In genomic region chr7:92809397-92810241, GRCh38 we compare ENCODE assay signal across 8 cellular contexts. TPM values are rescaled to one million over a fixed set of nuclear protein-coding genes. Genes with fewer than 3 reads are reported as not detected.
A peak's percentile ranks its signal among the peaks of the same experiment; 100 is the strongest.
DNase-seq lines count a peak whose midpoint lies in the region; ATAC-seq lines count a peak whose summit lies in the region.

No MANE protein-coding gene starts in this region.

- H3K4me1 ChIP-seq in SJCRH30 (peaks cover 26% of the 10 kb centered on the region), iPS-18a (ENCODE audit: control insufficient read depth, low read depth, low read length) (peaks cover 32% of the 10 kb centered on the region)

- H3K9me3 ChIP-seq in SJCRH30 (replicated peaks) (no peaks in the 10 kb centered on the region), iPS-18a (ENCODE audit: control insufficient read depth, low read depth, low read length) (no peaks in the 10 kb centered on the region)

- peak; percentile 95 for DNase-seq in ELR (ENCODE audit: low read depth)
- DNase-seq in HPDE6-E6E7 (ENCODE audit: extremely low spot score) = peak; percentile 70
- DNase-seq in SJCRH30 = peak; percentile 51 to 78
- peak; percentile 91 for DNase-seq in astrocyte of the hippocampus (ENCODE audit: low read depth, low spot score)
- peak; percentile 47 to 51 for DNase-seq in stimulated activated CD4-positive, alpha-beta T cell treated with anti-CD3 and anti-CD28 coated beads, Interleukin-15, amount 100 ng/mL, for 48 hours (ENCODE audit: low read depth in 2 of 2)
- DNase-seq in NCI-H345 treated with DMSO at 0.1 percent for 48 hours (lab: John Stamatoyannopoulos, UW; ENCODE audit: unreplicated experiment) = no peak

- peak; percentile 83 for ATAC-seq in GM21447 (IDR thresholded peaks at IDR 0.05; ENCODE audit: unreplicated experiment)

- no peaks in the 10 kb centered on the region for H3K27me3 ChIP-seq in SJCRH30
- no peaks in the 10 kb centered on the region for H3K27me3 ChIP-seq in iPS-18a (ENCODE audit: control insufficient read depth, insufficient read depth, low read length)

- H3K4me3 ChIP-seq in SJCRH30 (no peak overlapping the region), iPS-18a (ENCODE audit: low read length) (no peak overlapping the region)

- H3K36me3 ChIP-seq in SJCRH30 (peaks cover 41% of the 10 kb centered on the region), iPS-18a (ENCODE audit: control insufficient read depth, low read depth, low read length) (no peaks in the 10 kb centered on the region)

- H3K27ac ChIP-seq in SJCRH30 (peak overlapping the region; percentile 53), iPS-18a (ENCODE audit: low read length) (peak overlapping the region; percentile 63)

- no peak overlapping the region for H3K9ac ChIP-seq in iPS-18a (ENCODE audit: low read length)

RNA-seq across cellular contexts. Expression of gene CDK6, which starts 26.8 kb away (rescaled TPM):
- 184 and 194 TPM in 2 replicates for total RNA-seq in SJCRH30 (2014; rRNA removed; shearing (Covaris generic))
